ENCODE assay signal across 8 cellular contexts in the genomic region with DNA sequence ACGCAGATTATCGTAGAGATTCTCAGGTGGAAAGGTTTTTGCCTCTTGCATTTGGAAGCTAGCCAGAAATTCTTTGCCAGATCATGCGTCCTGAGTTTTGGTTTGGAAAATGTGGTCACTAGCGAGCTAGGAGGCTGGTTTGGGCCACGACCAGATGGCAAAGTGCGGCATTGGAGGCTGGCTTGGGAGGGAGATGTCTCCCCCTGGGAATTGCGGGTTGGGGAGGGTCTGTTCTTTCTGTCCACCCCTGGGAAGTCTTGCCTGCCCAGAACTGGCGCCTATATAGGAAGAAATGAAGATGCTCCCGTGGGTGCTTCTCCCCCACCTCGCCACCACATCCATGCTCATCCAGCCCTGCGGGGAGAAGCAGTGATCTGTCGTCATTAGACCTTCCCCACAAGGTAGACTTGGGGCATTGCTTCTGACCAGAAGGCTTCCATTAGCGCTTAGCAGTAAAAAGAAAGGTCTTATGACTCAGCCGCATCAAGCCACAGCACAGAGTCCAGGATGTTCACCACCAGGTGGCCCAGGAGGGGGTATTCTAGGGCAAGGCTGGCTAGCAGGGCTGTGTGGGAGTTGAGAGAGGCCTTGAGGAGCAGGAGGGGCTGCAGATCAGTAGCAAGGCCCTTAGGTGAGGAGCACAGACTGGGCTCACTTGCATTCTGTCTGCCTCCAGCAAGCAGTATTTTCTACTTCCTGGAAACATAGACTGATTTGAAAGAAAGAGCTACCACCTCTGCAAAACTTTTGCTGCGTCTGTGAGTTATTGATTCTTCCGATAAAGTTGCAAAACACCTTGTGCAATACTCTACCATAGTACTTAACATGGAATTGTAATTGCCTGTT. TPM values are rescaled to one million over a fixed set of nuclear protein-coding genes. Genes with fewer than 3 reads are reported as not detected.
DNase-seq lines count a peak whose midpoint lies in the region; ATAC-seq, FAIRE-seq and TF ChIP-seq lines count a peak whose summit lies in the region.

No MANE protein-coding gene starts in this region.

- H3K4me2 ChIP-seq in HepG2 (ENCODE audit: low read depth, low read length) = peak overlapping the region; percentile 95

- intact Hi-C loops in HepG2 (cut with micrococcal nuclease; ENCODE audit: unreplicated experiment) = loop anchor here (1.0 kb wide), 1 partner anchor 25 kb away; no protein-coding TSS in a partner anchor

- BruUV-seq in HepG2 (replicated peaks; lab: Mats Ljungman, UMichigan) = no TSS peak

- CTCF ChIA-PET in AG04449 (lab: Yijun Ruan, JAX) = interaction anchor here (0.6 to 3.8 kb wide), 16 partner anchors 9 to 237 kb away, joined by 3 to 102 read pairs (median 3); partner anchors contain the start of gene SPOCD1
- CTCF ChIA-PET in HepG2 (lab: Yijun Ruan, JAX; ENCODE audit: low intra/inter-chr PET ratio, low total read pairs) = interaction anchor here (2.8 kb wide), 1 partner anchor 24 kb away, joined by 54 read pairs; no protein-coding TSS in a partner anchor

- in situ Hi-C loops in astrocyte of the cerebellum (cut with HindIII; ENCODE audit: low sequenced_read_pairs) (no loop called here), HepG2 (cut with HindIII; ENCODE audit: extremely low pct_ligation_motif_present, low pct_unique_long_range_greater_than_20kb) (no loop called here)

- TF ChIP-seq RAD21 in HepG2 (CRISPR knock-in tag; IDR thresholded peaks at IDR 0.05) = peak; percentile 58; the same call in 1 of the 2 replicates

- no peak overlapping the region for H3K4me3 ChIP-seq in AG04449 (ENCODE audit: low read depth, low read length)
- no peak overlapping the region for H3K4me3 ChIP-seq in astrocyte of the cerebellum (ENCODE audit: low read depth, low read length)
- H3K4me3 ChIP-seq in HepG2 (replicated peaks in 1 of 3; ENCODE audit: insufficient read depth in 1 of 3, low read depth in 2 of 3, low read length in 3 of 3) = peak overlapping the region; percentile 12 to 68 (median 29)

- POLR2A ChIA-PET in AG04449 (lab: Yijun Ruan, JAX) = interaction anchor here (0.7 to 1.9 kb wide), 2 partner anchors 16 kb away, joined by 3 to 7 read pairs; no protein-coding TSS in a partner anchor
- POLR2A ChIA-PET in HepG2 (lab: Yijun Ruan, JAX) = interaction anchor here (0.9 to 2.2 kb wide), 7 partner anchors 13 to 133 kb away, joined by 3 to 18 read pairs (median 4); partner anchors contain the start of genes KHDRBS1 and TMEM39B

- 45% methylated on average over 9 of the region's 16 CpGs for WGBS in HepG2 (ENCODE audit: low lambda C conversion rate)

- H3K9me3 ChIP-seq in HepG2 (ENCODE audit: low read length) = no peaks in the 10 kb centered on the region

- peak overlapping the region; percentile 79 for H2AFZ ChIP-seq in HepG2 (ENCODE audit: low read length)

- H3K9ac ChIP-seq in HepG2 (ENCODE audit: insufficient read depth, low read depth, low read length) = peak overlapping the region; percentile 60

- DNase-seq in AG04449 (ENCODE audit: low read depth, low spot score) (no peak), HuH-7.5 (ENCODE audit: low spot score) (peak; percentile 74), T-helper 9 cell (peak; percentile 63), astrocyte of the cerebellum (ENCODE audit: low read depth) (peak; percentile 73), HepG2 (ENCODE audit: low spot score) (peak; percentile 87), NCI-H774 (lab: John Stamatoyannopoulos, UW) (no peak)
- peak; percentile 69 to 72 for DNase-seq in stimulated activated CD8-positive, alpha-beta memory T cell treated with anti-CD3 and anti-CD28 coated beads, Interleukin-2, amount 100 ng/mL, for 48 hours (ENCODE audit: low read depth in 2 of 2)

- peaks cover 29% of the 10 kb centered on the region for H3K79me2 ChIP-seq in HepG2 (ENCODE audit: insufficient read depth, low read length)

- TF ChIP-seq POLR2A in GM18505 (IDR thresholded peaks at IDR 0.05; ENCODE audit: borderline replicate concordance, extremely low read depth, insufficient read depth, insufficient read length) (peak; percentile 48), HepG2 (IDR thresholded peaks at IDR 0.05; ENCODE audit: insufficient read depth in 1 of 2, low read depth in 2 of 2, low read length in 2 of 2) (peak; percentile 25 to 30; a peak in 1 of 4 replicates)

- H3K4me1 ChIP-seq in HepG2 (ENCODE audit: insufficient read depth, low read length) = peaks cover 60% of the 10 kb centered on the region

- peak; percentile 81 for FAIRE-seq in HepG2 (lab: Jason Lieb, UNC)

- TF ChIP-seq CTCF in AG04449 (IDR thresholded peaks at IDR 0.05; ENCODE audit: insufficient read depth, low read length, missing control alignments) (peak; percentile 69), astrocyte of the cerebellum (IDR thresholded peaks at IDR 0.05; ENCODE audit: low read depth, low read length, missing control alignments) (peak; percentile 66), HepG2 (CRISPR knock-in tag; IDR thresholded peaks at IDR 0.05) (peak; percentile 88)

- TF ChIP-seq EP300 in HepG2 (IDR thresholded peaks at IDR 0.05; ENCODE audit: low read depth in 2 of 2, low read length in 2 of 2) (0 out of 4 replicates have a peak, but pooled peaks of 1 of the 2 experiments have one; percentile 3), HepG2 (CRISPR knock-in tag; IDR thresholded peaks at IDR 0.05; ENCODE audit: borderline replicate concordance) (no peak)

- H4K20me1 ChIP-seq in HepG2 (ENCODE audit: insufficient read depth, low read length) = peaks cover 27% of the 10 kb centered on the region

- peak overlapping the region; percentile 84 for H3K27ac ChIP-seq in HepG2 (ENCODE audit: extremely low read length, insufficient read depth, low read length)

- ATAC-seq in GM18505 (IDR thresholded peaks at IDR 0.05; ENCODE audit: unreplicated experiment) (no peak), HepG2 (peak; percentile 80)

- no peaks in the 10 kb centered on the region; a peak in 1 of 5 replicates for H3K27me3 ChIP-seq in HepG2 (ENCODE audit: control insufficient read depth in 1 of 2, insufficient read depth in 2 of 2, low read length in 2 of 2)

- no peaks in the 10 kb centered on the region for H3K36me3 ChIP-seq in HepG2 (replicated peaks in 1 of 2; ENCODE audit: control insufficient read depth in 1 of 2, insufficient read depth in 2 of 2, low read length in 2 of 2)

TF ChIP-seq in HepG2, 621 proteins besides CTCF, POLR2A, EP300 and RAD21 (continues in another document):
- TF ChIP-seq TSC22D2 (CRISPR knock-in tag; IDR thresholded peaks at IDR 0.05; ENCODE audit: borderline replicate concordance) (no peak), PRDM10 (CRISPR knock-in tag; IDR thresholded peaks at IDR 0.05; ENCODE audit: low read depth) (peak; percentile 93)

RNA-seq across cellular contexts. Expression of gene PTP4A2, which starts 1.5 kb away (rescaled TPM):
- 225 and 284 TPM in 2 replicates for total RNA-seq in HepG2 (2016; rRNA removed; fragmentation: Illumina TruSeq; extraction: Trizol)
- 369 and 408 TPM in 2 replicates for total RNA-seq in HepG2 (2016; cell fraction: cytosol; rRNA removed; fragmentation: Illumina TruSeq; extraction: Trizol; ENCODE audit: low read depth)
- 221 and 292 TPM in 2 replicates for total RNA-seq in HepG2 (2016; cell fraction: insoluble cytoplasmic fraction; rRNA removed; fragmentation: Illumina TruSeq; extraction: Trizol)
- 422 and 446 TPM in 2 replicates for total RNA-seq in HepG2 (2016; cell fraction: membrane; rRNA removed; fragmentation: Illumina TruSeq; extraction: Trizol)
- total RNA-seq in HepG2 (2016; cell fraction: nucleus; rRNA removed; fragmentation: Illumina TruSeq; extraction: Trizol) = 70.1 and 106 TPM in 2 replicates
- polyA plus RNA-seq in HepG2 (2011; rRNA removed) = 133 and 173 TPM in 2 replicates
- 32.3 and 61.4 TPM in 2 replicates for polyA plus RNA-seq in HepG2 (2011; cell fraction: cytosol; rRNA removed)
- polyA plus RNA-seq in HepG2 (2011; cell fraction: nucleus; rRNA removed) = 11.8 and 23.9 TPM in 2 replicates
- 117 and 164 TPM in 2 replicates for polyA plus RNA-seq in HepG2 (2012)
- polyA plus RNA-seq in HepG2 (2016; cell fraction: cytosol; fragmentation: Illumina TruSeq; extraction: Trizol; ENCODE audit: low read depth) = 182 and 192 TPM in 2 replicates
- polyA plus RNA-seq in HepG2 (2016; cell fraction: insoluble cytoplasmic fraction; fragmentation: Illumina TruSeq; extraction: Trizol; ENCODE audit: low read depth) = 288 and 291 TPM in 2 replicates
- polyA plus RNA-seq in HepG2 (2016; cell fraction: membrane; fragmentation: Illumina TruSeq; extraction: Trizol; ENCODE audit: low read depth) = 288 and 296 TPM in 2 replicates
- 121 and 131 TPM in 2 replicates for polyA plus RNA-seq in HepG2 (2016; cell fraction: nucleus; fragmentation: Illumina TruSeq; extraction: Trizol; ENCODE audit: insufficient read depth, low read depth)
- 228 and 834 TPM in 2 replicates for polyA minus RNA-seq in HepG2 (2011; rRNA and poly(A)+ RNA removed; ENCODE audit: low replicate concordance)
- polyA minus RNA-seq in HepG2 (2011; cell fraction: cytosol; rRNA and poly(A)+ RNA removed) = 120 and 150 TPM in 2 replicates
- polyA minus RNA-seq in HepG2 (2011; cell fraction: nucleus; rRNA and poly(A)+ RNA removed) = 43.0 and 80.8 TPM in 2 replicates

Comparison
In these comparisons a context has a peak if more than half of its experiments do, and no peak if none do; other contexts are left out.
1. DNase-seq: peak in HuH-7.5 (single experiment), T-helper 9 cell (single experiment), astrocyte of the cerebellum (single experiment), HepG2 (single experiment) and stimulated activated CD8-positive, alpha-beta memory T cell treated with anti-CD3 and anti-CD28 coated beads, Interleukin-2, amount 100 ng/mL, for 48 hours (2 of 2); none in AG04449 (single experiment) and NCI-H774 (single experiment).
2. H3K4me3 ChIP-seq: peak in HepG2 (3 of 3); none in AG04449 (single experiment) and astrocyte of the cerebellum (single experiment).
3. Peak in every context shown above with its lines, with median percentiles within 50 percentile points of each other: CTCF ChIP-seq.